In genomic region chr5:141529873-141530272, GRCh38 we compare ENCODE assay signal across 1 cellular context.
TF ChIP-seq lines count a peak whose summit lies in the region.

No MANE protein-coding gene starts in this region.

TF ChIP-seq in HepG2, 621 proteins besides CTCF, POLR2A, EP300 and RAD21:
- no peak for TF ChIP-seq SMAD9 (CRISPR knock-in tag; IDR thresholded peaks at IDR 0.05)
